ENCODE assay signal across 8 cellular contexts in genomic region chr5:3285621-3286020, GRCh38.
"Had no signal": no experiment of that assay in that cellular context is flagged by ENCODE, and none has a peak within 500 bp of the region (broad histone marks: within the 10 kb centered on the region; RNA-seq: fewer than 3 reads in every experiment).

No MANE protein-coding gene starts in this region.

- DNase-seq: GM23248, GOT3, H7, HFFc6, KBM-7 had no signal

- H3K4me1 ChIP-seq: HAP-1 had no signal

- H3K4me3 ChIP-seq: GM23248, HAP-1 had no signal

- H3K27ac ChIP-seq: GM23248, HL-60 had no signal

- ATAC-seq: HCT116 had no signal

- H3K9ac ChIP-seq: GM23248 had no signal

- H3K9me3 ChIP-seq: HAP-1 had no signal

- H2AFZ ChIP-seq: GM23248 had no signal

- H3K36me3 ChIP-seq: HAP-1 had no signal
